Comparison of ENCODE assay signal across 22 cellular contexts in genomic region chr12:124222368-124223245, GRCh38.
A peak's percentile ranks its signal among the peaks of the same experiment; 100 is the strongest.
DNase-seq lines count a peak whose midpoint lies in the region; ATAC-seq and TF ChIP-seq lines count a peak whose summit lies in the region.
"Had no signal": no experiment of that assay in that cellular context is flagged by ENCODE, and none has a peak within 500 bp of the region (broad histone marks: within the 10 kb centered on the region; RNA-seq: fewer than 3 reads in every experiment).

No MANE protein-coding gene starts in this region.

- no peak overlapping the region for H3K27ac ChIP-seq in colonic mucosa
- H3K27ac ChIP-seq: GM23248, KMS-11, SK-N-MC had no signal

- intact Hi-C loops in colonic mucosa (cut with DNase I): no loop called here

- H3K4me1 ChIP-seq in colonic mucosa: no peaks in the 10 kb centered on the region

- no peaks in the 10 kb centered on the region for H3K36me3 ChIP-seq in colonic mucosa

- H3K4me3 ChIP-seq in LNCaP clone FGC (ENCODE audit: low read depth, low read length): no peak overlapping the region
- no peak overlapping the region for H3K4me3 ChIP-seq in colonic mucosa
- H3K4me3 ChIP-seq: GM23248, SK-N-MC had no signal

- TF ChIP-seq CTCF in LNCaP clone FGC (IDR thresholded peaks at IDR 0.05; ENCODE audit: control insufficient read depth, extremely low read depth, insufficient read depth) (no peak), colonic mucosa (IDR thresholded peaks at IDR 0.05) (no peak)

- H3K9me3 Mint-ChIP-seq in stimulated activated naive CD8-positive, alpha-beta T cell treated with anti-CD3 and anti-CD28 coated beads, Interleukin-15, Interleukin-2, amounts not matched to agents 100 ng/mL and 50 ng/mL, for 24 hours: peaks cover 5% of the 10 kb centered on the region
- peaks cover 0 to 10% of the 10 kb centered on the region in 2 donors for H3K9me3 Mint-ChIP-seq in effector memory CD8-positive, alpha-beta T cell

- H3K9me3 ChIP-seq in colonic mucosa: no peaks in the 10 kb centered on the region

- no peak for DNase-seq in stimulated activated naive CD8-positive, alpha-beta T cell treated with anti-CD3 and anti-CD28 coated beads, Interleukin-15, Interleukin-2, amounts not matched to agents 100 U/mL and 50 U/mL, for 24 hours
- peak; percentile 50 for DNase-seq in LNCaP clone FGC (ENCODE audit: low read depth)
- peak; percentile 14 for DNase-seq in colonic mucosa
- no peak for DNase-seq in effector memory CD8-positive, alpha-beta T cell
- DNase-seq: CD8-positive, alpha-beta memory T cell; GM23248; H7; IMR-90; NCI-H1105 treated with DMSO at 0.1 percent for 48 hours; NCI-H146; NCI-H1930; NCI-H2107; NCI-H748 treated with DMSO at 0.1 percent for 48 hours; NK-92 treated with Interleukin-12 subunit alpha and Interleukin-12 subunit beta, amount 100 ng/mL, for 24 hours; SHP77 treated with DMSO at 0.1 percent for 48 hours had no signal

- peak overlapping the region; percentile 48 for H3K27ac Mint-ChIP-seq in stimulated activated naive CD8-positive, alpha-beta T cell treated with anti-CD3 and anti-CD28 coated beads, Interleukin-15, Interleukin-2, amounts not matched to agents 100 ng/mL and 50 ng/mL, for 24 hours
- no peak overlapping the region for H3K27ac Mint-ChIP-seq in effector memory CD8-positive, alpha-beta T cell
- H3K27ac Mint-ChIP-seq: CD14-positive monocyte had no signal

- H3K4me1 Mint-ChIP-seq in stimulated activated naive CD8-positive, alpha-beta T cell treated with anti-CD3 and anti-CD28 coated beads, Interleukin-15, Interleukin-2, amounts not matched to agents 100 ng/mL and 50 ng/mL, for 24 hours (ENCODE audit: low read depth): peaks cover 6% of the 10 kb centered on the region
- H3K4me1 Mint-ChIP-seq in effector memory CD8-positive, alpha-beta T cell (ENCODE audit: low read depth in 2 of 2): peaks cover 4% of the 10 kb centered on the region in 2 donors

- H3K27me3 ChIP-seq in colonic mucosa: no peaks in the 10 kb centered on the region

- H3K27me3 Mint-ChIP-seq in stimulated activated naive CD8-positive, alpha-beta T cell treated with anti-CD3 and anti-CD28 coated beads, Interleukin-15, Interleukin-2, amounts not matched to agents 100 ng/mL and 50 ng/mL, for 24 hours: peaks cover 17% of the 10 kb centered on the region
- peaks cover 66 to 79% of the 10 kb centered on the region in 2 donors for H3K27me3 Mint-ChIP-seq in effector memory CD8-positive, alpha-beta T cell

- no peak for ATAC-seq in stimulated activated naive CD8-positive, alpha-beta T cell treated with anti-CD3 and anti-CD28 coated beads, Interleukin-15, Interleukin-2, amounts not matched to agents 100 U/mL and 50 U/mL, for 24 hours
- ATAC-seq in GM19397 (IDR thresholded peaks at IDR 0.05; ENCODE audit: unreplicated experiment) (no peak), GM18861 (IDR thresholded peaks at IDR 0.05; ENCODE audit: unreplicated experiment) (no peak)
- ATAC-seq in effector memory CD8-positive, alpha-beta T cell (replicated peaks): no peak
- ATAC-seq: Panc1 had no signal

- no peak overlapping the region for H3K4me3 Mint-ChIP-seq in stimulated activated naive CD8-positive, alpha-beta T cell treated with anti-CD3 and anti-CD28 coated beads, Interleukin-15, Interleukin-2, amounts not matched to agents 100 ng/mL and 50 ng/mL, for 24 hours
- no peak overlapping the region for H3K4me3 Mint-ChIP-seq in effector memory CD8-positive, alpha-beta T cell
- H3K4me3 Mint-ChIP-seq: CD14-positive monocyte; CD8-positive, alpha-beta memory T cell had no signal

- H3K36me3 Mint-ChIP-seq in stimulated activated naive CD8-positive, alpha-beta T cell treated with anti-CD3 and anti-CD28 coated beads, Interleukin-15, Interleukin-2, amounts not matched to agents 100 ng/mL and 50 ng/mL, for 24 hours (ENCODE audit: low read depth): peaks cover 4% of the 10 kb centered on the region
- peaks cover 4% of the 10 kb centered on the region for H3K36me3 Mint-ChIP-seq in effector memory CD8-positive, alpha-beta T cell (ENCODE audit: insufficient read depth)
- H3K36me3 Mint-ChIP-seq: CD14-positive monocyte had no signal

- no peak overlapping the region for H3K9ac ChIP-seq in colonic mucosa (ENCODE audit: low read depth in 2 of 2, low read length in 2 of 2)
- H3K9ac ChIP-seq: GM23248, KMS-11 had no signal

Comparison
In these comparisons a context has a peak if more than half of its experiments do, and no peak if none do; other contexts are left out.
1. DNase-seq: peak in LNCaP clone FGC (single experiment) and colonic mucosa (single experiment); none in stimulated activated naive CD8-positive, alpha-beta T cell treated with anti-CD3 and anti-CD28 coated beads, Interleukin-15, Interleukin-2, amounts not matched to agents 100 U/mL and 50 U/mL, for 24 hours (single experiment) and effector memory CD8-positive, alpha-beta T cell (0 of 3).